8 cellular contexts compared by ENCODE assay signal in genomic region chr10:96863922-96864543, GRCh38. TPM values are rescaled to one million over a fixed set of nuclear protein-coding genes. Genes with fewer than 3 reads are reported as not detected.
A peak's percentile ranks its signal among the peaks of the same experiment; 100 is the strongest.
DNase-seq lines count a peak whose midpoint lies in the region; ATAC-seq and TF ChIP-seq lines count a peak whose summit lies in the region.

No MANE protein-coding gene starts in this region.

- intact Hi-C loops in CD8-positive, alpha-beta T cell (cut with DNase I, micrococcal nuclease), result no loop called here

- H3K27ac Mint-ChIP-seq in endodermal cell, result peak overlapping the region; percentile 87
- peak overlapping the region; percentile 38 for H3K27ac Mint-ChIP-seq in stimulated activated memory B cell treated with anti-CD40 and anti-IgM and Interleukin-4, amounts not matched to agents 10 μg/mL and 1 μg/mL and 100 μg/mL, for 72 hours
- H3K27ac Mint-ChIP-seq in CD8-positive, alpha-beta T cell, result no peak overlapping the region

- H3K9me3 ChIP-seq in endodermal cell (ENCODE audit: control insufficient read depth, low read length), result no peaks in the 10 kb centered on the region
- H3K9me3 ChIP-seq in CD8-positive, alpha-beta T cell (ENCODE audit: low read length), result no peaks in the 10 kb centered on the region

- POLR2A ChIA-PET in GM10248 (lab: Yijun Ruan, JAX), result no interaction called here
- POLR2A ChIA-PET in CD8-positive, alpha-beta T cell (lab: Charles Lee), result no interaction called here

- peaks cover 34% of the 10 kb centered on the region for H3K36me3 ChIP-seq in endodermal cell (ENCODE audit: control insufficient read depth, insufficient read depth, low read length)
- H3K36me3 ChIP-seq in CD8-positive, alpha-beta T cell (ENCODE audit: insufficient read depth, low read length), result no peaks in the 10 kb centered on the region

- H3K27ac ChIP-seq in endodermal cell (ENCODE audit: low read depth, low read length), result no peak overlapping the region
- no peak overlapping the region for H3K27ac ChIP-seq in CD8-positive, alpha-beta T cell (ENCODE audit: low read depth, low read length)

- TF ChIP-seq CTCF in GM10248 (IDR thresholded peaks at IDR 0.05; ENCODE audit: control extremely low read depth, extremely low read depth, low read depth, missing control alignments), result no peak
- no peak for TF ChIP-seq CTCF in endodermal cell (conservative IDR thresholded peaks at IDR 0.05)
- TF ChIP-seq CTCF in CD8-positive, alpha-beta T cell (IDR thresholded peaks at IDR 0.05), result no peak

- ATAC-seq in stimulated activated memory B cell treated with anti-CD40 and anti-IgM and Interleukin-4, amounts not matched to agents 10 μg/mL and 1 μg/mL and 100 μg/mL, for 72 hours, result peak; percentile 84
- ATAC-seq in GM21390 (IDR thresholded peaks at IDR 0.05; ENCODE audit: unreplicated experiment), result no peak
- ATAC-seq in CD8-positive, alpha-beta T cell, result no peak

- H3K4me1 Mint-ChIP-seq in endodermal cell, result peaks cover 14% of the 10 kb centered on the region
- H3K4me1 Mint-ChIP-seq in stimulated activated memory B cell treated with anti-CD40 and anti-IgM and Interleukin-4, amounts not matched to agents 10 μg/mL and 1 μg/mL and 100 μg/mL, for 72 hours, result peaks cover 73% of the 10 kb centered on the region
- H3K4me1 Mint-ChIP-seq in CD8-positive, alpha-beta T cell (ENCODE audit: low read depth), result peaks cover 52% of the 10 kb centered on the region

- no peak overlapping the region for H3K9ac ChIP-seq in endodermal cell (ENCODE audit: extremely low read depth, low read length, poor library complexity, severe bottlenecking)

- no peaks in the 10 kb centered on the region for H3K9me3 Mint-ChIP-seq in endodermal cell
- no peaks in the 10 kb centered on the region for H3K9me3 Mint-ChIP-seq in stimulated activated memory B cell treated with anti-CD40 and anti-IgM and Interleukin-4, amounts not matched to agents 10 μg/mL and 1 μg/mL and 100 μg/mL, for 72 hours
- H3K9me3 Mint-ChIP-seq in CD8-positive, alpha-beta T cell, result no peaks in the 10 kb centered on the region

- H3K4me3 ChIP-seq in endodermal cell (ENCODE audit: low read length), result no peak overlapping the region
- no peak overlapping the region for H3K4me3 ChIP-seq in CD8-positive, alpha-beta T cell (ENCODE audit: low read depth, low read length)

- DNase-seq in GM10248 (ENCODE audit: extremely low spot score) (peak; percentile 53), H4 (ENCODE audit: low spot score) (peak; percentile 23), NCI-H2196 (lab: John Stamatoyannopoulos, UW; ENCODE audit: unreplicated experiment) (peak; percentile 25), endodermal cell (no peak), dedifferentiated amniotic fluid mesenchymal stem cell (ENCODE audit: extremely low spot score) (no peak)
- no peak for DNase-seq in CD8-positive, alpha-beta T cell

- H3K27me3 ChIP-seq in endodermal cell (ENCODE audit: control insufficient read depth, insufficient read depth, low read length, poor library complexity, severe bottlenecking), result no peaks in the 10 kb centered on the region
- H3K27me3 ChIP-seq in CD8-positive, alpha-beta T cell (ENCODE audit: insufficient read depth, low read length), result no peaks in the 10 kb centered on the region

- peaks cover 24% of the 10 kb centered on the region for H3K36me3 Mint-ChIP-seq in endodermal cell (ENCODE audit: low read depth)
- peaks cover 40% of the 10 kb centered on the region for H3K36me3 Mint-ChIP-seq in stimulated activated memory B cell treated with anti-CD40 and anti-IgM and Interleukin-4, amounts not matched to agents 10 μg/mL and 1 μg/mL and 100 μg/mL, for 72 hours
- H3K36me3 Mint-ChIP-seq in CD8-positive, alpha-beta T cell, result peaks cover 44% of the 10 kb centered on the region

- 97 to 100% methylated on average over 1 to 2 of the region's 3 CpGs for WGBS in endodermal cell (ENCODE audit: insufficient coverage in 1 of 2, insufficient read length in 1 of 2), 2 experiments

- H3K4me3 Mint-ChIP-seq in endodermal cell, result no peak overlapping the region
- H3K4me3 Mint-ChIP-seq in stimulated activated memory B cell treated with anti-CD40 and anti-IgM and Interleukin-4, amounts not matched to agents 10 μg/mL and 1 μg/mL and 100 μg/mL, for 72 hours, result no peak overlapping the region
- no peak overlapping the region for H3K4me3 Mint-ChIP-seq in CD8-positive, alpha-beta T cell

- no peaks in the 10 kb centered on the region for H3K4me1 ChIP-seq in endodermal cell (ENCODE audit: control insufficient read depth, insufficient read depth, low read length)
- peaks cover 8% of the 10 kb centered on the region for H3K4me1 ChIP-seq in CD8-positive, alpha-beta T cell (ENCODE audit: insufficient read depth, low read length)

- H3K27me3 Mint-ChIP-seq in endodermal cell (ENCODE audit: insufficient read depth), result no peaks in the 10 kb centered on the region
- H3K27me3 Mint-ChIP-seq in stimulated activated memory B cell treated with anti-CD40 and anti-IgM and Interleukin-4, amounts not matched to agents 10 μg/mL and 1 μg/mL and 100 μg/mL, for 72 hours, result no peaks in the 10 kb centered on the region
- H3K27me3 Mint-ChIP-seq in CD8-positive, alpha-beta T cell (ENCODE audit: low read depth), result no peaks in the 10 kb centered on the region

- CTCF ChIA-PET in GM10248 (lab: Yijun Ruan, JAX), result interaction anchor here (1.1 to 2.1 kb wide), 2 partner anchors 9 to 15 kb away, joined by 4 to 5 read pairs; no protein-coding TSS in a partner anchor
- CTCF ChIA-PET in CD8-positive, alpha-beta T cell (lab: Charles Lee), result interaction anchor here (0.6 to 1.3 kb wide), 2 partner anchors 21 to 98 kb away, joined by 4 to 5 read pairs; no protein-coding TSS in a partner anchor

RNA-seq across cellular contexts. Expression of gene LCOR, which starts 31.9 kb away (rescaled TPM):
- 4.7 and 6.4 TPM in 2 replicates for total RNA-seq in H4 (2014; rRNA removed; shearing (Covaris generic))
- 10 to 100 TPM; 36.9 to 43.3 TPM for total RNA-seq in endodermal cell
- polyA plus RNA-seq in endodermal cell (2013, experiment 1 of 2), result 16.6 TPM
- 19.4 TPM for polyA plus RNA-seq in endodermal cell (2013, experiment 2 of 2)
- 10 to 100 TPM; 57.9 to 62.0 TPM for total RNA-seq in CD8-positive, alpha-beta T cell

Comparison
In these comparisons a context has a peak if more than half of its experiments do, and no peak if none do; other contexts are left out.
1. DNase-seq: peak in GM10248 (single experiment), H4 (single experiment) and NCI-H2196 (single experiment); none in endodermal cell (single experiment), dedifferentiated amniotic fluid mesenchymal stem cell (single experiment) and CD8-positive, alpha-beta T cell (0 of 7).